ENCODE assay signal across 19 cellular contexts in the genomic region with DNA sequence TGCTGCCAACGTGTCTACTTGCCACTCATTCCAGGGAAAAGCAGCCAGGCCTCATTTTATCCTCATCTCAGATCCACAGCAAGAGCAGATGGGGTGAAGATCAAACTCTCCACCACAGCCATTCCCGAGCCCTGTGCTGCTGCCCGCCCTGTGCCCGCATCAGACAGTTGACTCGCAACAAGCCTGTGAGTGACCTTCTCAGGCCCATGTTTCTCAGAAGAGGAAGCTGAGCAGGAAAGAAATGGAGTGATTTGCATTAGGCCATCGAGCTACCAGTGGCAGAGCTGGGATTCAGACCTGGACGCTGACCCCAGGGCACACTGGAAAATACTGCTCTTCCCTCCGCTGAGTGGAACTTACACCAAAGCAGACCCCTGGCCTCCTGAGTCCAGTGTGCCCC.
DNase-seq lines count a peak whose midpoint lies in the region; ATAC-seq and TF ChIP-seq lines count a peak whose summit lies in the region.
"Had no signal": no experiment of that assay in that cellular context is flagged by ENCODE, and none has a peak within 500 bp of the region (broad histone marks: within the 10 kb centered on the region; RNA-seq: fewer than 3 reads in every experiment).

No MANE protein-coding gene starts in this region.

- H3K4me3 Mint-ChIP-seq in memory B cell = peak overlapping the region; percentile 92
- H3K4me3 Mint-ChIP-seq: activated CD4-positive, alpha-beta T cell treated with anti-CD3 and anti-CD28 coated beads, Interleukin-2, amount 10 ng/mL, durations not matched to agents 7 days and 5 days; activated naive CD4-positive, alpha-beta T cell treated with anti-CD3 and anti-CD28 coated beads, Interleukin-2, amount 10 ng/mL, durations not matched to agents 7 days and 5 days; type B pancreatic cell had no signal

- H3K27ac ChIP-seq in BLaER1 treated with 17β-estradiol and CSF1 and Interleukin-3, amounts not matched to agents 10 nM and 100 nM = peak overlapping the region in 10 of 11 experiments; percentile 50 to 92 (median 68); a peak in 19 of 22 replicates
- H3K27ac ChIP-seq in OCI-LY3 (ENCODE audit: low read length) = peak overlapping the region; percentile 98
- no peak overlapping the region for H3K27ac ChIP-seq in substantia nigra (ENCODE audit: low read depth, low read length, poor library complexity, severe bottlenecking)
- H3K27ac ChIP-seq: sigmoid colon, stomach had no signal

- H4K20me1 ChIP-seq in BLaER1 treated with 17β-estradiol and CSF1 and Interleukin-3, amounts not matched to agents 10 nM and 100 nM = no peaks in the 10 kb centered on the region
- no peaks in the 10 kb centered on the region for H4K20me1 ChIP-seq in OCI-LY3 (ENCODE audit: insufficient read depth, low read length)

- H3K27me3 Mint-ChIP-seq in memory B cell = no peaks in the 10 kb centered on the region

- H3K27ac Mint-ChIP-seq in memory B cell = peak overlapping the region; percentile 95
- H3K27ac Mint-ChIP-seq: activated naive CD4-positive, alpha-beta T cell treated with anti-CD3 and anti-CD28 coated beads, Interleukin-2, amount 10 ng/mL, durations not matched to agents 7 days and 5 days; type B pancreatic cell had no signal

- H3K4me3 ChIP-seq in BLaER1 treated with 17β-estradiol and CSF1 and Interleukin-3, amounts not matched to agents 10 nM and 100 nM = peak overlapping the region in 5 of 10 experiments; percentile 35 to 61 (median 46); a peak in 9 of 20 replicates
- peak overlapping the region; percentile 48 for H3K4me3 ChIP-seq in GM12864 (ENCODE audit: low read depth, low read length)
- peak overlapping the region; percentile 88 for H3K4me3 ChIP-seq in OCI-LY3 (ENCODE audit: low read length)
- H3K4me3 ChIP-seq: HAP-1, lung, sigmoid colon, stomach had no signal

- H2AFZ ChIP-seq in OCI-LY3 (ENCODE audit: low read depth, low read length) = no peak overlapping the region

- no peaks in the 10 kb centered on the region for H3K9me3 Mint-ChIP-seq in memory B cell
- H3K9me3 Mint-ChIP-seq: activated CD4-positive, alpha-beta T cell treated with anti-CD3 and anti-CD28 coated beads, Interleukin-2, amount 10 ng/mL, durations not matched to agents 7 days and 5 days; type B pancreatic cell had no signal

- no peak for ATAC-seq in memory B cell (ENCODE audit: low read depth)

- peaks cover 17% of the 10 kb centered on the region for H3K36me3 Mint-ChIP-seq in memory B cell
- H3K36me3 Mint-ChIP-seq: activated naive CD4-positive, alpha-beta T cell treated with anti-CD3 and anti-CD28 coated beads, Interleukin-2, amount 10 ng/mL, durations not matched to agents 7 days and 5 days; type B pancreatic cell had no signal

- peaks cover 88 to 99% (median 93%) of the 10 kb centered on the region in 10 experiments for H3K4me1 ChIP-seq in BLaER1 treated with 17β-estradiol and CSF1 and Interleukin-3, amounts not matched to agents 10 nM and 100 nM
- peaks cover 91% of the 10 kb centered on the region for H3K4me1 ChIP-seq in OCI-LY3 (ENCODE audit: low read length)
- H3K4me1 ChIP-seq: HAP-1 had no signal

- peaks cover 70% of the 10 kb centered on the region for H3K79me2 ChIP-seq in OCI-LY3 (ENCODE audit: low read length)

- no peaks in the 10 kb centered on the region for H3K27me3 ChIP-seq in BLaER1 treated with 17β-estradiol and CSF1 and Interleukin-3, amounts not matched to agents 10 nM and 100 nM
- no peaks in the 10 kb centered on the region for H3K27me3 ChIP-seq in OCI-LY3 (ENCODE audit: low read depth, low read length)

- no peak for TF ChIP-seq CTCF in GM12864 (IDR thresholded peaks at IDR 0.05; ENCODE audit: low read depth, low read length, missing control alignments)
- TF ChIP-seq CTCF in OCI-LY3 (IDR thresholded peaks at IDR 0.05; ENCODE audit: low read depth, low read length) = no peak

- H3K36me3 ChIP-seq in BLaER1 treated with 17β-estradiol and CSF1 and Interleukin-3, amounts not matched to agents 10 nM and 100 nM = no peaks in the 10 kb centered on the region
- peaks cover 12% of the 10 kb centered on the region for H3K36me3 ChIP-seq in OCI-LY3 (replicated peaks; ENCODE audit: low read depth, low read length)
- H3K36me3 ChIP-seq: HAP-1, sigmoid colon, stomach had no signal

- H3K4me1 Mint-ChIP-seq in memory B cell = peaks cover 56% of the 10 kb centered on the region

- DNase-seq in GM12864 (ENCODE audit: low read depth) (no peak), memory B cell (ENCODE audit: low spot score in 2 of 2) (no peak), D341Med (ENCODE audit: low spot score) (no peak), NCI-H1092 treated with DMSO at 0.1 percent for 48 hours (lab: John Stamatoyannopoulos, UW) (no peak), cerebellar nuclear complex (lab: John Stamatoyannopoulos, UW) (no peak), substantia nigra (lab: John Stamatoyannopoulos, UW) (no peak)
- DNase-seq: activated CD4-positive, alpha-beta T cell treated with anti-CD3 and anti-CD28 coated beads, Interleukin-2, amount 10 ng/mL, durations not matched to agents 7 days and 5 days; activated naive CD4-positive, alpha-beta T cell treated with anti-CD3 and anti-CD28 coated beads, Interleukin-2, amount 10 ng/mL, durations not matched to agents 7 days and 5 days; NCI-H1694 treated with DMSO at 0.1 percent for 48 hours; NCI-H345; NK-92 treated with Interleukin-12 subunit alpha and Interleukin-12 subunit beta, amount 100 ng/mL, for 24 hours; sigmoid colon; stomach; SW 1271 had no signal

- no peaks in the 10 kb centered on the region for H3K9me3 ChIP-seq in BLaER1 treated with 17β-estradiol and CSF1 and Interleukin-3, amounts not matched to agents 10 nM and 100 nM (replicated peaks in 1 of 11)
- H3K9me3 ChIP-seq in OCI-LY3 (ENCODE audit: insufficient read depth, low read length) = no peaks in the 10 kb centered on the region; the same call in 1 of the 2 replicates
- H3K9me3 ChIP-seq: HAP-1, sigmoid colon, stomach had no signal

- H3K9ac ChIP-seq in BLaER1 treated with 17β-estradiol and CSF1 and Interleukin-3, amounts not matched to agents 10 nM and 100 nM = peak overlapping the region in 8 of 11 experiments; percentile 19 to 70 (median 51); a peak in 13 of 22 replicates
- H3K9ac ChIP-seq in OCI-LY3 (ENCODE audit: low read length) = peak overlapping the region; percentile 92

- H3K4me2 ChIP-seq in BLaER1 treated with 17β-estradiol and CSF1 and Interleukin-3, amounts not matched to agents 10 nM and 100 nM = peak overlapping the region; percentile 78 to 96 (median 89)
- peak overlapping the region; percentile 87 for H3K4me2 ChIP-seq in OCI-LY3 (ENCODE audit: low read length)
